In the genomic region with DNA sequence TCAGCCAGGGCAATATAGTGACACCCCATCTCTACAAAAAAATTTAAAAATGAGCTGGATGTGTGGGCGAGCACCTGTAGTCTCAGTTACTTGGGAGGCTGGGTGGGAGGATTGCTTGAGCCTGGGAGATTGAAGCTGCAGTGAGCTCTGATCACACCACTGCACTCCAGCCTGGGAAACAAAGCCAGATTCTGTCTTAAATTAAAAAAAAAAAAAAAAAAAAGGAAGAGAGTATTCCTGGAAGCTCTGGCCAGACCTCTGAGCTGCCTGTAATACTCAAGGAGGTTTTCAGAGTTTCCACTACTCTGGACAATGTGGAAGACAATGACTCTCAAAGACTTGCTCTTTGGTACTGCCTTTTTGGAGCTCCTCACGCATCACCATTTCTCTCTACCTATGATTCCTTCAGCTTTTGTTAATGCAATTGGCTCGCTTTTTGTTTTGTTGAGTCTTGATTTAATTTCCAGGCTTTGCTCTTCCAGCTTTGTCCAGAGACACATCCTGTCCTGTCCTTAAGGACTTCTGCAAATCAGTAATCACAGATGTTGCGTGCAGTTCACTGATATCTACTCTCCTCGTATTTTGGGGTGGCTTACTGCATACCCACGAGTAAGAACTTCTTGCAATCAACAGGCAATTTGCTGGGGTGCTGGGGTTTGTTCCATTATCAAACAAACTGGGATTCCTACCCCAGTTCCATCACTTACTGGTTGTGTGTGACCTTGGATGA, we compare ENCODE assay signal across 2 cellular contexts.
TF ChIP-seq lines count a peak whose summit lies in the region.

No MANE protein-coding gene starts in this region.

TF ChIP-seq in IMR-90, 13 proteins besides CTCF, POLR2A, EP300 and RAD21:
- TF ChIP-seq RCOR1 (IDR thresholded peaks at IDR 0.05; ENCODE audit: insufficient replicate concordance, low read length) (no peak), CEBPB (IDR thresholded peaks at IDR 0.05; ENCODE audit: low read depth, low read length) (no peak), BHLHE40 (IDR thresholded peaks at IDR 0.05; ENCODE audit: low read depth, low read length) (no peak), MAZ (IDR thresholded peaks at IDR 0.05; ENCODE audit: borderline replicate concordance, low read depth, low read length) (no peak), FOS (IDR thresholded peaks at IDR 0.05; ENCODE audit: low read depth, low read length) (no peak), MXI1 (IDR thresholded peaks at IDR 0.05; ENCODE audit: borderline replicate concordance, low read depth, low read length) (no peak), NFE2L2 (IDR thresholded peaks at IDR 0.05; ENCODE audit: low read depth, low read length) (no peak), MAFK (IDR thresholded peaks at IDR 0.05; ENCODE audit: low read depth, low read length) (no peak), SMC3 (IDR thresholded peaks at IDR 0.05; ENCODE audit: low read depth, low read length) (no peak), CHD1 (IDR thresholded peaks at IDR 0.05; ENCODE audit: low read depth, low read length) (no peak), RFX5 (IDR thresholded peaks at IDR 0.05; ENCODE audit: low read depth, low read length) (no peak)
- TF ChIP-seq, protein P1, sequence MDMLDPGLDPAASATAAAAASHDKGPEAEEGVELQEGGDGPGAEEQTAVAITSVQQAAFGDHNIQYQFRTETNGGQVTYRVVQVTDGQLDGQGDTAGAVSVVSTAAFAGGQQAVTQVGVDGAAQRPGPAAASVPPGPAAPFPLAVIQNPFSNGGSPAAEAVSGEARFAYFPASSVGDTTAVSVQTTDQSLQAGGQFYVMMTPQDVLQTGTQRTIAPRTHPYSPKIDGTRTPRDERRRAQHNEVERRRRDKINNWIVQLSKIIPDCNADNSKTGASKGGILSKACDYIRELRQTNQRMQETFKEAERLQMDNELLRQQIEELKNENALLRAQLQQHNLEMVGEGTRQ (IDR thresholded peaks at IDR 0.05; ENCODE audit: low read depth, low read length), result no peak
- TF ChIP-seq, protein P2, sequence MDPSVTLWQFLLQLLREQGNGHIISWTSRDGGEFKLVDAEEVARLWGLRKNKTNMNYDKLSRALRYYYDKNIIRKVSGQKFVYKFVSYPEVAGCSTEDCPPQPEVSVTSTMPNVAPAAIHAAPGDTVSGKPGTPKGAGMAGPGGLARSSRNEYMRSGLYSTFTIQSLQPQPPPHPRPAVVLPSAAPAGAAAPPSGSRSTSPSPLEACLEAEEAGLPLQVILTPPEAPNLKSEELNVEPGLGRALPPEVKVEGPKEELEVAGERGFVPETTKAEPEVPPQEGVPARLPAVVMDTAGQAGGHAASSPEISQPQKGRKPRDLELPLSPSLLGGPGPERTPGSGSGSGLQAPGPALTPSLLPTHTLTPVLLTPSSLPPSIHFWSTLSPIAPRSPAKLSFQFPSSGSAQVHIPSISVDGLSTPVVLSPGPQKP (IDR thresholded peaks at IDR 0.05; ENCODE audit: borderline replicate concordance, low read depth, low read length), result no peak

TF ChIP-seq in HepG2, 621 proteins besides CTCF, POLR2A, EP300 and RAD21:
- TF ChIP-seq CEBPB (IDR thresholded peaks at IDR 0.05; ENCODE audit: borderline replicate concordance, low read depth, low read length) (0 out of 2 replicates have a peak, but pooled peaks have one; percentile 48), CEBPG (CRISPR knock-in tag; IDR thresholded peaks at IDR 0.05) (peak; percentile 37; the same call in 1 of the 2 replicates), ZNF337 (CRISPR knock-in tag; IDR thresholded peaks at IDR 0.05; ENCODE audit: borderline replicate concordance, low read depth) (no peak), ZNF746 (CRISPR knock-in tag; IDR thresholded peaks at IDR 0.05) (no peak), BHLHE40 (IDR thresholded peaks at IDR 0.05; ENCODE audit: low read length) (no peak)
- TF ChIP-seq, protein P3, sequence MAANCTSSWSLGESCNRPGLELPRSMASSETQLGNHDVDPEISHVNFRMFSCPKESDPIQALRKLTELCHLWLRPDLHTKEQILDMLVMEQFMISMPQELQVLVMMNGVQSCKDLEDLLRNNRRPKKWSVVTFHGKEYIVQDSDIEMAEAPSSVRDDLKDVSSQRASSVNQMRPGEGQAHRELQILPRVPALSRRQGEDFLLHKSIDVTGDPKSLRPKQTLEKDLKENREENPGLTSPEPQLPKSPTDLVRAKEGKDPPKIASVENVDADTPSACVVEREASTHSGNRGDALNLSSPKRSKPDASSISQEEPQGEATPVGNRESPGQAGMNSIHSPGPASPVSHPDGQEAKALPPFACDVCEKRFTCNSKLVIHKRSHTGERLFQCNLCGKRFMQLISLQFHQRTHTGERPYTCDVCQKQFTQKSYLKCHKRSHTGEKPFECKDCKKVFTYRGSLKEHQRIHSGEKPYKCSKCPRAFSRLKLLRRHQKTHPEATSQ (CRISPR knock-in tag; IDR thresholded peaks at IDR 0.05; ENCODE audit: borderline replicate concordance), result no peak
- TF ChIP-seq, protein P4, sequence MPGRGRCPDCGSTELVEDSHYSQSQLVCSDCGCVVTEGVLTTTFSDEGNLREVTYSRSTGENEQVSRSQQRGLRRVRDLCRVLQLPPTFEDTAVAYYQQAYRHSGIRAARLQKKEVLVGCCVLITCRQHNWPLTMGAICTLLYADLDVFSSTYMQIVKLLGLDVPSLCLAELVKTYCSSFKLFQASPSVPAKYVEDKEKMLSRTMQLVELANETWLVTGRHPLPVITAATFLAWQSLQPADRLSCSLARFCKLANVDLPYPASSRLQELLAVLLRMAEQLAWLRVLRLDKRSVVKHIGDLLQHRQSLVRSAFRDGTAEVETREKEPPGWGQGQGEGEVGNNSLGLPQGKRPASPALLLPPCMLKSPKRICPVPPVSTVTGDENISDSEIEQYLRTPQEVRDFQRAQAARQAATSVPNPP (CRISPR knock-in tag; IDR thresholded peaks at IDR 0.05), result no peak
TF ChIP-seq in HepG2: peak in this region for 2.
